In the genomic region with DNA sequence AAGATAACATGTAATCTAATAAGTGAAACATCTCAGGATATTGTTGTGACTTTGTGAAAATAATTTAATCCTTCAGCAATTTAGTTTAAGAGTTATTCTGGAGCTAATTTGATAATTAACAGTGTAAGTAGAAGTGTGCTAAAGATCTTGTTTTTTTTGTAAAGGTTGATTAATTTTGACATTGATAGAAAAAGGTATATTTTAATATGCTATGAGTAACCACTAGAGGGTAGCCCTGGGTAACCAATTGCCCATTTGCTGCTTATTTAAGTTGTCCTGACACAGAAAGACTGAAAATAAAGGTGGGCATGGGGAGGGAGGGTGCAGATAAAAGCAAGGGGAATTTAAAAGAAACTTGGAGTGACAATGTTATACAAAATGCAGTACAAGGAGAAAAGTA, we compare ENCODE assay signal across 8 cellular contexts.
DNase-seq lines count a peak whose midpoint lies in the region; ATAC-seq and TF ChIP-seq lines count a peak whose summit lies in the region.
"Not testable (repeated sequence)": the region's sequence is repeated elsewhere in the genome, so short reads cannot be mapped to it uniquely, and the experiment has no call there.

No MANE protein-coding gene starts in this region.

- not testable (repeated sequence) for H3K4me3 ChIP-seq in OCI-LY7 (ENCODE audit: low read depth, low read length, poor library complexity, severe bottlenecking); astrocyte of the spinal cord (ENCODE audit: low read depth, low read length); esophagus muscularis mucosa; liver (ENCODE audit: low read depth in 1 of 3, low read length in 3 of 3)

- BruUV-seq in OCI-LY7 (replicated peaks; lab: Mats Ljungman, UMichigan): not testable (repeated sequence)

- peak; percentile 12 for DNase-seq in Caki2 (ENCODE audit: low read depth)
- peak; percentile 4 for DNase-seq in HT-29 (ENCODE audit: low spot score)
- not testable (repeated sequence) for DNase-seq in OCI-LY7 (ENCODE audit: low spot score); esophagus muscularis mucosa (ENCODE audit: extremely low spot score); type B pancreatic cell (ENCODE audit: extremely low spot score, unreplicated experiment)
- peak; percentile 1 for DNase-seq in astrocyte of the spinal cord (ENCODE audit: low read depth, low spot score)

- not testable (repeated sequence) for H3K27me3 Mint-ChIP-seq in type B pancreatic cell

- TF ChIP-seq EP300 in esophagus muscularis mucosa (IDR thresholded peaks at IDR 0.05): not testable (repeated sequence)

- TF ChIP-seq POLR2A in esophagus muscularis mucosa (IDR thresholded peaks at IDR 0.05; ENCODE audit: low read depth): not testable (repeated sequence)

- H3K4me1 Mint-ChIP-seq in type B pancreatic cell (ENCODE audit: unreplicated experiment): not testable (repeated sequence)

- not testable (repeated sequence) for H3K27ac ChIP-seq in OCI-LY7 (ENCODE audit: low read depth, low read length, poor library complexity, severe bottlenecking); esophagus muscularis mucosa (replicated peaks in 1 of 4); liver (ENCODE audit: low read depth in 1 of 2, low read length in 2 of 2)

- POLR2A ChIA-PET in OCI-LY7 (lab: Charles Lee): not testable (repeated sequence)

- intact Hi-C loops in OCI-LY7 (cut with micrococcal nuclease; ENCODE audit: unreplicated experiment); esophagus muscularis mucosa (cut with DNase I): not testable (repeated sequence)

- not testable (repeated sequence) for H3K9ac ChIP-seq in liver (ENCODE audit: low read depth in 1 of 2, low read length in 2 of 2)

- not testable (repeated sequence) for H3K4me3 Mint-ChIP-seq in type B pancreatic cell

- peak; percentile 42 to 48 for TF ChIP-seq RAD21 in liver (IDR thresholded peaks at IDR 0.05)

- not testable (repeated sequence) for H2AFZ ChIP-seq in OCI-LY7 (ENCODE audit: low read length)

- not testable (repeated sequence) for H3K27ac Mint-ChIP-seq in type B pancreatic cell

- peak; percentile 45; the same call in 1 of the 2 replicates for TF ChIP-seq CTCF in OCI-LY7 (conservative IDR thresholded peaks at IDR 0.05; ENCODE audit: low read length)
- TF ChIP-seq CTCF in astrocyte of the spinal cord (IDR thresholded peaks at IDR 0.05; ENCODE audit: low read depth, low read length): peak; percentile 8
- peak in 2 of 3 experiments; percentile 13 to 19 for TF ChIP-seq CTCF in esophagus muscularis mucosa (IDR thresholded peaks at IDR 0.05)
- peak; percentile 27 for TF ChIP-seq CTCF in liver (IDR thresholded peaks at IDR 0.05; ENCODE audit: low read depth, low read length, missing input control)
- TF ChIP-seq CTCF in type B pancreatic cell (conservative IDR thresholded peaks at IDR 0.05): peak; percentile 60

- H3K27me3 ChIP-seq in esophagus muscularis mucosa; liver (ENCODE audit: control insufficient read depth in 4 of 4, insufficient read depth in 4 of 4, low read length in 3 of 4): not testable (repeated sequence)

- not testable (repeated sequence) for H3K4me1 ChIP-seq in OCI-LY7 (ENCODE audit: insufficient read depth, low read length, poor library complexity, severe bottlenecking); esophagus muscularis mucosa; liver (ENCODE audit: control insufficient read depth in 4 of 4, insufficient read depth in 4 of 4, low read length in 3 of 4)

- peak; percentile 80 for ATAC-seq in GM18907 (IDR thresholded peaks at IDR 0.05; ENCODE audit: unreplicated experiment)

- CTCF ChIA-PET in OCI-LY7 (lab: Charles Lee; ENCODE audit: unreplicated experiment): not testable (repeated sequence)

- not testable (repeated sequence) for H3K9me2 ChIP-seq in OCI-LY7 (ENCODE audit: insufficient read depth, low read length)

- H4K20me1 ChIP-seq in OCI-LY7 (ENCODE audit: insufficient read depth, low read length): not testable (repeated sequence)

- H3K36me3 ChIP-seq in OCI-LY7 (ENCODE audit: insufficient read depth, low read length); esophagus muscularis mucosa; liver (ENCODE audit: control insufficient read depth in 4 of 4, insufficient read depth in 3 of 4, low read depth in 1 of 4, low read length in 3 of 4): not testable (repeated sequence)

- not testable (repeated sequence) for H3K9me3 Mint-ChIP-seq in type B pancreatic cell

- H3K4me2 ChIP-seq in OCI-LY7 (ENCODE audit: low read length): not testable (repeated sequence)

- in situ Hi-C loops in Caki2 (cut with HindIII; ENCODE audit: low pct_unique_long_range_greater_than_20kb, low sequenced_read_pairs); astrocyte of the spinal cord (cut with HindIII; ENCODE audit: low sequenced_read_pairs): not testable (repeated sequence)

- H3K9me3 ChIP-seq in OCI-LY7 (ENCODE audit: low read length); esophagus muscularis mucosa; liver (ENCODE audit: control insufficient read depth in 4 of 4, low read length in 3 of 4): not testable (repeated sequence)

- not testable (repeated sequence) for H3K79me2 ChIP-seq in OCI-LY7 (ENCODE audit: insufficient read depth, low read depth, low read length)

- H3K36me3 Mint-ChIP-seq in type B pancreatic cell: not testable (repeated sequence)

Comparison
In these comparisons a context has a peak if more than half of its experiments do, and no peak if none do; other contexts are left out.
1. CTCF ChIP-seq: peak in every context shown above with its lines; median percentile 60 in type B pancreatic cell; 45 in OCI-LY7; 27 in liver; 16 in esophagus muscularis mucosa; 8 in astrocyte of the spinal cord.